Comparison of ENCODE assay signal across 9 cellular contexts in the genomic region with DNA sequence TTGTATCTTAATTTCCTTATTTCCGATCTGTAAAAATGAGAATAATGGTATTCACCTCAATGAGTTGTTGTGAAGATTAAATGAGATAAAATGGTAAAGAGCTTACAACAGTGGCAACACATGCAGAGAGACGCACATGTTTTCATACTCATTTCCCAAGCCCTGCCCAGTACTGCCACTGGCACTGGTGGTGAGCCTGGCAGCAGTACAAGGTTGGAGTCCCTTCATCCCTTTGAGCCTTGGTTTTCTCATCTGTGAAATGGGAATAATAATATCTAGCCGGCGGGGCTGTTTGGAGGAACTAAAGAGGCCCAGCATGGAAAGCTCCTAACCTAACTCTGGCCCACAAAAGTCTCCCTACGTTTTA. TPM values are rescaled to one million over a fixed set of nuclear protein-coding genes. Genes with fewer than 3 reads are reported as not detected.
DNase-seq lines count a peak whose midpoint lies in the region; ATAC-seq and TF ChIP-seq lines count a peak whose summit lies in the region.
"Had no signal": no experiment of that assay in that cellular context is flagged by ENCODE, and none has a peak within 500 bp of the region (broad histone marks: within the 10 kb centered on the region; RNA-seq: fewer than 3 reads in every experiment).

No MANE protein-coding gene starts in this region.

- H3K79me2 ChIP-seq in GM23248 (ENCODE audit: insufficient read depth), result peaks cover 36% of the 10 kb centered on the region

- peak overlapping the region; percentile 94 for H3K4me3 Mint-ChIP-seq in endothelial cell (ENCODE audit: unreplicated experiment)
- H3K4me3 Mint-ChIP-seq in CD8-positive, alpha-beta T cell, result no peak overlapping the region

- 67 to 69% methylated on average over 5 of the region's 5 CpGs for WGBS in GM23248 (ENCODE audit: low coverage in 1 of 2, low lambda C conversion rate in 2 of 2, missing lambda C conversion rate in 2 of 2), 2 experiments
- 65 to 71% methylated on average over 5 of the region's 5 CpGs for WGBS in sigmoid colon, 2 donors

- H3K4me1 ChIP-seq in GM23248 (ENCODE audit: insufficient read depth) (peaks cover 36% of the 10 kb centered on the region), Panc1 (ENCODE audit: control insufficient read depth, insufficient read depth, low read length) (peaks cover 19% of the 10 kb centered on the region), sigmoid colon (peaks cover 0 to 44% (median 41%) of the 10 kb centered on the region in 4 donors)
- peaks cover 13% of the 10 kb centered on the region for H3K4me1 ChIP-seq in CD8-positive, alpha-beta T cell (ENCODE audit: insufficient read depth, low read length)

- DNase-seq in GM23248 (no peak), Panc1 (ENCODE audit: low read depth, low spot score) (no peak), endothelial cell (ENCODE audit: low spot score) (no peak), sigmoid colon (no peak), AML-193 (lab: John Stamatoyannopoulos, UW) (no peak), SKM-1 treated with dmso at 0.1 percent for 144 hours (lab: John Stamatoyannopoulos, UW; ENCODE audit: unreplicated experiment) (no peak)
- DNase-seq in CD8-positive, alpha-beta T cell, result no peak
- DNase-seq: activated naive CD4-positive, alpha-beta T cell; NCI-H1092 had no signal

- H2AFZ ChIP-seq in GM23248, result no peak overlapping the region

- TF ChIP-seq CTCF in Panc1 (IDR thresholded peaks at IDR 0.05) (no peak), endothelial cell (IDR thresholded peaks at IDR 0.05; ENCODE audit: unreplicated experiment) (no peak), sigmoid colon (IDR thresholded peaks at IDR 0.05) (no peak)
- no peak for TF ChIP-seq CTCF in CD8-positive, alpha-beta T cell (IDR thresholded peaks at IDR 0.05)

- CTCF ChIA-PET in Panc1 (lab: Charles Lee), result interaction anchor here (0.7 to 0.9 kb wide), 5 partner anchors 17 to 403 kb away, joined by 3 to 7 read pairs (median 3); no protein-coding TSS in a partner anchor
- CTCF ChIA-PET in CD8-positive, alpha-beta T cell (lab: Charles Lee), result interaction anchor here (1.1 to 1.8 kb wide), 3 partner anchors 14 to 18 kb away, joined by 3 to 11 read pairs (median 4); no protein-coding TSS in a partner anchor

- no peak for TF ChIP-seq POLR2A in sigmoid colon (IDR thresholded peaks at IDR 0.05)

- intact Hi-C loops in Panc1 (cut with micrococcal nuclease; ENCODE audit: unreplicated experiment) (no loop called here), sigmoid colon (cut with DNase I) (loop anchor here (2.0 kb wide), 1 partner anchor 46 kb away; no protein-coding TSS in a partner anchor)
- intact Hi-C loops in CD8-positive, alpha-beta T cell (cut with DNase I, micrococcal nuclease), result no loop called here

- no peak overlapping the region for H3K4me2 ChIP-seq in GM23248 (ENCODE audit: unreplicated experiment)

- no TSS peak for BruUV-seq in Panc1 (replicated peaks; lab: Mats Ljungman, UMichigan)

- no peaks in the 10 kb centered on the region for H3K9me2 ChIP-seq in GM23248 (ENCODE audit: insufficient read depth)

- H3F3A ChIP-seq in GM23248 (ENCODE audit: insufficient read depth), result peaks cover 20% of the 10 kb centered on the region

- in situ Hi-C loops in GM23248 (cut with MboI), result no loop called here
- in situ Hi-C loops in Panc1 (cut with HindIII; ENCODE audit: low pct_unique_long_range_greater_than_20kb, low sequenced_read_pairs), result no loop called here

- no peak for ATAC-seq in Panc1
- no peak for ATAC-seq in CD8-positive, alpha-beta T cell

- POLR2A ChIA-PET in Panc1 (lab: Charles Lee), result no interaction called here
- POLR2A ChIA-PET in CD8-positive, alpha-beta T cell (lab: Charles Lee), result no interaction called here

- peak overlapping the region; percentile 89 for H3K27ac Mint-ChIP-seq in endothelial cell (ENCODE audit: unreplicated experiment)
- no peak overlapping the region for H3K27ac Mint-ChIP-seq in CD8-positive, alpha-beta T cell

- peaks cover 9% of the 10 kb centered on the region for H3K27me3 Mint-ChIP-seq in endothelial cell (ENCODE audit: unreplicated experiment)
- H3K27me3 Mint-ChIP-seq in CD8-positive, alpha-beta T cell (ENCODE audit: low read depth), result peaks cover 57% of the 10 kb centered on the region

- TF ChIP-seq EP300 in sigmoid colon (IDR thresholded peaks at IDR 0.05), result no peak

- no peaks in the 10 kb centered on the region for H3K9me3 Mint-ChIP-seq in endothelial cell (ENCODE audit: unreplicated experiment)
- H3K9me3 Mint-ChIP-seq in CD8-positive, alpha-beta T cell, result no peaks in the 10 kb centered on the region

- H3K9ac ChIP-seq in GM23248, result peak overlapping the region; percentile 97; the same call in 1 of the 2 replicates

- peaks cover 58% of the 10 kb centered on the region for H3K4me1 Mint-ChIP-seq in endothelial cell (ENCODE audit: unreplicated experiment)
- H3K4me1 Mint-ChIP-seq in CD8-positive, alpha-beta T cell (ENCODE audit: low read depth), result peaks cover 8% of the 10 kb centered on the region

- H3K27ac ChIP-seq in GM23248 (peak overlapping the region; percentile 90), Panc1 (ENCODE audit: low read length) (peak overlapping the region; percentile 90; the same call in 1 of the 2 replicates), sigmoid colon (peak overlapping the region; percentile 84 to 95 (median 88))
- H3K27ac ChIP-seq in CD8-positive, alpha-beta T cell (ENCODE audit: low read depth, low read length), result no peak overlapping the region

- H3K4me3 ChIP-seq in GM23248 (no peak overlapping the region), Panc1 (ENCODE audit: low read depth in 2 of 2, low read length in 2 of 2) (peak overlapping the region in 1 of 2 experiments; percentile 83; a peak in 3 of 4 replicates), sigmoid colon (peak overlapping the region in 1 of 4 donors; percentile 90)
- no peak overlapping the region for H3K4me3 ChIP-seq in CD8-positive, alpha-beta T cell (ENCODE audit: low read depth, low read length)

- peaks cover 8% of the 10 kb centered on the region for H3K36me3 Mint-ChIP-seq in endothelial cell (ENCODE audit: low read depth, unreplicated experiment)
- H3K36me3 Mint-ChIP-seq in CD8-positive, alpha-beta T cell, result no peaks in the 10 kb centered on the region

- H3K36me3 ChIP-seq in GM23248 (ENCODE audit: low read depth) (no peaks in the 10 kb centered on the region), Panc1 (ENCODE audit: control insufficient read depth, insufficient read depth, low read length) (no peaks in the 10 kb centered on the region), sigmoid colon (no peaks in the 10 kb centered on the region)
- H3K36me3 ChIP-seq in CD8-positive, alpha-beta T cell (ENCODE audit: insufficient read depth, low read length), result no peaks in the 10 kb centered on the region

- H4K20me1 ChIP-seq in GM23248 (ENCODE audit: insufficient read depth), result no peaks in the 10 kb centered on the region

- H3K9me3 ChIP-seq in GM23248 (ENCODE audit: low read depth) (no peaks in the 10 kb centered on the region), Panc1 (ENCODE audit: control insufficient read depth, insufficient read depth, low read depth, low read length) (no peaks in the 10 kb centered on the region), sigmoid colon (no peaks in the 10 kb centered on the region)
- H3K9me3 ChIP-seq in CD8-positive, alpha-beta T cell (ENCODE audit: low read length), result no peaks in the 10 kb centered on the region

- no peaks in the 10 kb centered on the region for H3K27me3 ChIP-seq in GM23248 (replicated peaks; ENCODE audit: insufficient read depth)
- H3K27me3 ChIP-seq in Panc1 (ENCODE audit: control insufficient read depth, insufficient read depth, low read length), result no peaks in the 10 kb centered on the region
- no peaks in the 10 kb centered on the region for H3K27me3 ChIP-seq in sigmoid colon
- H3K27me3 ChIP-seq in CD8-positive, alpha-beta T cell (ENCODE audit: insufficient read depth, low read length), result peaks cover 21% of the 10 kb centered on the region

RNA-seq across cellular contexts. Expression of a gene that starts 0.9 kb away (rescaled TPM):
- 94.6 and 102 TPM in 2 replicates for total RNA-seq in GM23248 (2014; rRNA removed; shearing (Covaris generic))
- 104 TPM in 2 replicates for polyA plus RNA-seq in GM23248 (2016; fragmentation: Nextera tagmentation; extraction: Ambion mirVana)
- 99.1 TPM for total RNA-seq in Panc1 (2021; ENCODE audit: unreplicated experiment)
- polyA plus RNA-seq in Panc1 (2012; ENCODE audit: insufficient read length), result 156 TPM
- 552 TPM for total RNA-seq in endothelial cell (ENCODE audit: unreplicated experiment)
- total RNA-seq in sigmoid colon, result 10 to 100 TPM; 20.4 to 59.8 (median 36.7) TPM
- polyA plus RNA-seq in sigmoid colon, result 10 to 100 TPM; 15.7 to 38.6 (median 16.8) TPM
- not detected for total RNA-seq in CD8-positive, alpha-beta T cell

RNA-seq across cellular contexts. Expression of a gene that starts 50.1 kb away (rescaled TPM):
- 183 and 272 TPM in 2 replicates for total RNA-seq in GM23248 (2014; rRNA removed; shearing (Covaris generic))
- polyA plus RNA-seq in GM23248 (2016; fragmentation: Nextera tagmentation; extraction: Ambion mirVana) (128 and 136 TPM in 2 replicates), sigmoid colon (10 to 100 TPM; 40.8 to 98.6 (median 42.5) TPM)
- total RNA-seq in Panc1 (2021; ENCODE audit: unreplicated experiment) (151 TPM), endothelial cell (ENCODE audit: unreplicated experiment) (223 TPM), sigmoid colon (100 to 1,000 TPM; 216 to 320 (median 299) TPM)
- polyA plus RNA-seq in Panc1 (2012; ENCODE audit: insufficient read length), result 150 TPM
- 10 to 100 TPM; 12.5 to 18.2 TPM for total RNA-seq in CD8-positive, alpha-beta T cell

Comparison
In these comparisons a context has a peak if more than half of its experiments do, and no peak if none do; other contexts are left out.
1. RNA of a gene that starts 0.9 kb away (total RNA-seq): 552 TPM in endothelial cell (single experiment), 99.1 TPM in Panc1 (single experiment), 94.6 to 102 TPM in GM23248 and 20.4 to 59.8 TPM in sigmoid colon; not detected in CD8-positive, alpha-beta T cell; every median in the first group is over 10 times any median in the second.